ENCODE assay signal across 1 cellular context in the genomic region with DNA sequence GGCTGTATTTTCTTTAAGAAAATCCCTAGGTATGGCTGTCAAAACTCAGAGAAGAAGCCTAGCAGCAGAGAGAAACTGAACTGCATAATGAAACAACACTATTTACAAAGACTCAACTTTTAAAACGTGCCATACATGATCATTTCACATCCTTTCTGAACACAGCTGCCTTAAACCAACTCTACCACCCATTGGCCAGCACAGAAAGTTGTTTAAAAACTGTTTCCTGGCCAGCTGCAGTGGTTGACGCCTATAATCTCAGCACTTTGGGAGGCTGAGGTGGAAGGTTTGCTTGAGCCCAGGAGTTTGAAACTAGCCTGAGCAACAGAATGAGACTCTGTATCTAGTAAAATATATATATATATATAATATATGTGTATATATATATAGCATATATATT.
TF ChIP-seq lines count a peak whose summit lies in the region.

No MANE protein-coding gene starts in this region.

TF ChIP-seq in GM12878, 131 proteins besides CTCF, POLR2A, EP300 and RAD21 (continued from another document):
- TF ChIP-seq, protein P1, sequence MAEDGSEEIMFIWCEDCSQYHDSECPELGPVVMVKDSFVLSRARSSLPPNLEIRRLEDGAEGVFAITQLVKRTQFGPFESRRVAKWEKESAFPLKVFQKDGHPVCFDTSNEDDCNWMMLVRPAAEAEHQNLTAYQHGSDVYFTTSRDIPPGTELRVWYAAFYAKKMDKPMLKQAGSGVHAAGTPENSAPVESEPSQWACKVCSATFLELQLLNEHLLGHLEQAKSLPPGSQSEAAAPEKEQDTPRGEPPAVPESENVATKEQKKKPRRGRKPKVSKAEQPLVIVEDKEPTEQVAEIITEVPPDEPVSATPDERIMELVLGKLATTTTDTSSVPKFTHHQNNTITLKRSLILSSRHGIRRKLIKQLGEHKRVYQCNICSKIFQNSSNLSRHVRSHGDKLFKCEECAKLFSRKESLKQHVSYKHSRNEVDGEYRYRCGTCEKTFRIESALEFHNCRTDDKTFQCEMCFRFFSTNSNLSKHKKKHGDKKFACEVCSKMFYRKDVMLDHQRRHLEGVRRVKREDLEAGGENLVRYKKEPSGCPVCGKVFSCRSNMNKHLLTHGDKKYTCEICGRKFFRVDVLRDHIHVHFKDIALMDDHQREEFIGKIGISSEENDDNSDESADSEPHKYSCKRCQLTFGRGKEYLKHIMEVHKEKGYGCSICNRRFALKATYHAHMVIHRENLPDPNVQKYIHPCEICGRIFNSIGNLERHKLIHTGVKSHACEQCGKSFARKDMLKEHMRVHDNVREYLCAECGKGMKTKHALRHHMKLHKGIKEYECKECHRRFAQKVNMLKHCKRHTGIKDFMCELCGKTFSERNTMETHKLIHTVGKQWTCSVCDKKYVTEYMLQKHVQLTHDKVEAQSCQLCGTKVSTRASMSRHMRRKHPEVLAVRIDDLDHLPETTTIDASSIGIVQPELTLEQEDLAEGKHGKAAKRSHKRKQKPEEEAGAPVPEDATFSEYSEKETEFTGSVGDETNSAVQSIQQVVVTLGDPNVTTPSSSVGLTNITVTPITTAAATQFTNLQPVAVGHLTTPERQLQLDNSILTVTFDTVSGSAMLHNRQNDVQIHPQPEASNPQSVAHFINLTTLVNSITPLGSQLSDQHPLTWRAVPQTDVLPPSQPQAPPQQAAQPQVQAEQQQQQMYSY (CRISPR knock-in tag; IDR thresholded peaks at IDR 0.05): no peak
- no peak for TF ChIP-seq PAX8 (IDR thresholded peaks at IDR 0.05)
- TF ChIP-seq, protein P2, sequence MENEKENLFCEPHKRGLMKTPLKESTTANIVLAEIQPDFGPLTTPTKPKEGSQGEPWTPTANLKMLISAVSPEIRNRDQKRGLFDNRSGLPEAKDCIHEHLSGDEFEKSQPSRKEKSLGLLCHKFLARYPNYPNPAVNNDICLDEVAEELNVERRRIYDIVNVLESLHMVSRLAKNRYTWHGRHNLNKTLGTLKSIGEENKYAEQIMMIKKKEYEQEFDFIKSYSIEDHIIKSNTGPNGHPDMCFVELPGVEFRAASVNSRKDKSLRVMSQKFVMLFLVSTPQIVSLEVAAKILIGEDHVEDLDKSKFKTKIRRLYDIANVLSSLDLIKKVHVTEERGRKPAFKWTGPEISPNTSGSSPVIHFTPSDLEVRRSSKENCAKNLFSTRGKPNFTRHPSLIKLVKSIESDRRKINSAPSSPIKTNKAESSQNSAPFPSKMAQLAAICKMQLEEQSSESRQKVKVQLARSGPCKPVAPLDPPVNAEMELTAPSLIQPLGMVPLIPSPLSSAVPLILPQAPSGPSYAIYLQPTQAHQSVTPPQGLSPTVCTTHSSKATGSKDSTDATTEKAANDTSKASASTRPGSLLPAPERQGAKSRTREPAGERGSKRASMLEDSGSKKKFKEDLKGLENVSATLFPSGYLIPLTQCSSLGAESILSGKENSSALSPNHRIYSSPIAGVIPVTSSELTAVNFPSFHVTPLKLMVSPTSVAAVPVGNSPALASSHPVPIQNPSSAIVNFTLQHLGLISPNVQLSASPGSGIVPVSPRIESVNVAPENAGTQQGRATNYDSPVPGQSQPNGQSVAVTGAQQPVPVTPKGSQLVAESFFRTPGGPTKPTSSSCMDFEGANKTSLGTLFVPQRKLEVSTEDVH (IDR thresholded peaks at IDR 0.05; ENCODE audit: low read depth, partially characterized antibody): no peak
- TF ChIP-seq SMAD1 (IDR thresholded peaks at IDR 0.05; ENCODE audit: low read depth, partially characterized antibody): no peak
- no peak for TF ChIP-seq IRF4 (IDR thresholded peaks at IDR 0.05; ENCODE audit: low read depth, low read length)
- TF ChIP-seq SMARCA5 (IDR thresholded peaks at IDR 0.05): no peak
- no peak for TF ChIP-seq KDM1A (IDR thresholded peaks at IDR 0.05; ENCODE audit: borderline replicate concordance)
- no peak for TF ChIP-seq ZSCAN29 (IDR thresholded peaks at IDR 0.05)
- no peak for TF ChIP-seq CREM (IDR thresholded peaks at IDR 0.05; ENCODE audit: low read depth)
- TF ChIP-seq TCF3 (IDR thresholded peaks at IDR 0.05; ENCODE audit: borderline replicate concordance, insufficient read depth, low read depth, low read length): no peak
- TF ChIP-seq RAD51 (IDR thresholded peaks at IDR 0.05): no peak
- TF ChIP-seq EGR1 (IDR thresholded peaks at IDR 0.05; ENCODE audit: borderline replicate concordance in 1 of 2, low read depth in 2 of 2, low read length in 2 of 2): no peak
TF ChIP-seq in GM12878: peak in this region for 0.
